In genomic region chr18:49189772-49190171, GRCh38 we compare ENCODE assay signal across 24 cellular contexts.
DNase-seq lines count a peak whose midpoint lies in the region; ATAC-seq and TF ChIP-seq lines count a peak whose summit lies in the region.
"Had no signal": no experiment of that assay in that cellular context is flagged by ENCODE, and none has a peak within 500 bp of the region (broad histone marks: within the 10 kb centered on the region; RNA-seq: fewer than 3 reads in every experiment).

No MANE protein-coding gene starts in this region.

- DNase-seq in EL (peak; percentile 16), astrocyte of the hippocampus (ENCODE audit: low read depth, low spot score) (peak; percentile 6), foreskin melanocyte (peak; percentile 86), putamen (ENCODE audit: low spot score) (peak; percentile 85), testis (no peak), ACHN (no peak)
- DNase-seq: activated CD4-positive, CD25-positive, alpha-beta regulatory T cell treated with anti-CD3 and anti-CD28 coated beads, Interleukin-2, amount 50 U/mL, for 72 hours; activated CD8-positive, alpha-beta T cell treated with anti-CD3 and anti-CD28 coated beads, Interleukin-2, amount 10 ng/mL, durations not matched to agents 7 days and 5 days; activated naive CD4-positive, alpha-beta T cell treated with anti-CD3 and anti-CD28 coated beads, Interleukin-2, amount 10 ng/mL, durations not matched to agents 7 days and 5 days; activated T-cell treated with anti-CD3 and anti-CD28 coated beads, Interleukin-2, amount 50 U/mL, for 4 hours; CD8-positive, alpha-beta memory T cell; DMS79 treated with DMSO at 0.1 percent for 48 hours; mesendoderm; MM.1S; natural killer cell; NCI-H1436; NCI-H526 treated with DMSO at 0.1 percent for 48 hours; pancreas had no signal

- intact Hi-C loops in testis (cut with DNase I; ENCODE audit: low total_unique reads): no loop called here

- no peaks in the 10 kb centered on the region for H3K36me3 ChIP-seq in testis (ENCODE audit: low read depth, missing control alignments)
- H3K36me3 ChIP-seq: gastroesophageal sphincter, HAP-1, pancreas, tibial nerve had no signal

- H3K4me1 ChIP-seq in testis: no peaks in the 10 kb centered on the region
- H3K4me1 ChIP-seq: pancreas had no signal

- TF ChIP-seq POLR2A in testis (IDR thresholded peaks at IDR 0.05): no peak

- H3K27me3 ChIP-seq in testis: no peaks in the 10 kb centered on the region
- H3K27me3 ChIP-seq: gastroesophageal sphincter, pancreas, tibial nerve had no signal

- H3K27ac ChIP-seq in testis: no peak overlapping the region
- H3K27ac ChIP-seq: gastroesophageal sphincter, pancreas, tibial nerve had no signal

- no peaks in the 10 kb centered on the region for H3K9me3 ChIP-seq in testis
- H3K9me3 ChIP-seq: gastroesophageal sphincter, HAP-1, pancreas, tibial nerve had no signal

- in situ Hi-C loops in ACHN (cut with HindIII; ENCODE audit: low pct_ligation_motif_present, low pct_unique_long_range_greater_than_20kb, low sequenced_read_pairs): loop anchor here (25.0 kb wide), 1 partner anchor 252 kb away; no protein-coding TSS in a partner anchor

- ATAC-seq in GM21825 (IDR thresholded peaks at IDR 0.05; ENCODE audit: unreplicated experiment) (no peak), HG03139 (IDR thresholded peaks at IDR 0.05; ENCODE audit: unreplicated experiment) (no peak)
- ATAC-seq: activated CD8-positive, alpha-beta T cell treated with anti-CD3 and anti-CD28 coated beads, Interleukin-2, amount 10 ng/mL, durations not matched to agents 7 days and 5 days; activated T-cell treated with anti-CD3 and anti-CD28 coated beads, Interleukin-2, amount 50 U/mL, for 4 hours; gastroesophageal sphincter; natural killer cell; pancreas; stimulated activated memory B cell treated with anti-CD40 and anti-IgM and Interleukin-4, amounts not matched to agents 10 μg/mL and 1 μg/mL and 100 μg/mL, for 72 hours had no signal

- WGBS in testis, 2 donors: 44 to 50% methylated on average over 1 of the region's 1 CpG

- no peak for TF ChIP-seq CTCF in testis (IDR thresholded peaks at IDR 0.05)

- no peak overlapping the region for H3K4me3 ChIP-seq in testis
- H3K4me3 ChIP-seq: gastroesophageal sphincter, HAP-1, pancreas, tibial nerve had no signal

Comparison
In these comparisons a context has a peak if more than half of its experiments do, and no peak if none do; other contexts are left out.
1. DNase-seq: peak in EL (single experiment), astrocyte of the hippocampus (single experiment), foreskin melanocyte (single experiment) and putamen (single experiment); none in testis (single experiment) and ACHN (single experiment).